Comparison of ENCODE assay signal across 1 cellular context in the genomic region with DNA sequence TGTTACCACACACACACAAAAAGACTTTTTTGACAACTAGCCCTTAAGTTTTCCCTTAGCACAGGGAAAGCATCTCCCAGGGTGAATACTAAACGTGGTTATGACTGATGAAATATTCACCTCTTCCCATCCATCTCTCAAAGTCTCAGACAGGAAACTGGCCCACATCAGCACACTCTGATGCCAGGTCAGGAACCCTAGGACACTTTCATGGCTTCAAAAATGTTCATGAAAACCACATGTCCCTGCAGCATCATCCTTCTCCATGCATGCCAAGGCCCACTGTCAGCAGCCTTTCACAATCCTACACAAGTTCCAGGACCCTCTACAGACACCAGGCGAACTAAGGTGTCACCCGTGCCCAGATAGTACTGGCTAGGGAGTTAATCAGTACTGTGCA.
TF ChIP-seq lines count a peak whose summit lies in the region.

No MANE protein-coding gene starts in this region.

TF ChIP-seq in SK-N-SH treated with all-trans-retinoic acid at 6 μM for 48 hours, 23 proteins besides CTCF, POLR2A, EP300 and RAD21 (continued from another document):
- TF ChIP-seq, protein P1, sequence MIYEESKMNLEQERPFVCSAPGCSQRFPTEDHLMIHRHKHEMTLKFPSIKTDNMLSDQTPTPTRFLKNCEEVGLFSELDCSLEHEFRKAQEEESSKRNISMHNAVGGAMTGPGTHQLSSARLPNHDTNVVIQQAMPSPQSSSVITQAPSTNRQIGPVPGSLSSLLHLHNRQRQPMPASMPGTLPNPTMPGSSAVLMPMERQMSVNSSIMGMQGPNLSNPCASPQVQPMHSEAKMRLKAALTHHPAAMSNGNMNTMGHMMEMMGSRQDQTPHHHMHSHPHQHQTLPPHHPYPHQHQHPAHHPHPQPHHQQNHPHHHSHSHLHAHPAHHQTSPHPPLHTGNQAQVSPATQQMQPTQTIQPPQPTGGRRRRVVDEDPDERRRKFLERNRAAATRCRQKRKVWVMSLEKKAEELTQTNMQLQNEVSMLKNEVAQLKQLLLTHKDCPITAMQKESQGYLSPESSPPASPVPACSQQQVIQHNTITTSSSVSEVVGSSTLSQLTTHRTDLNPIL (CRISPR knock-in tag; IDR thresholded peaks at IDR 0.05; ENCODE audit: low read depth): no peak
- TF ChIP-seq ZNF70 (CRISPR knock-in tag; IDR thresholded peaks at IDR 0.05) (no peak), SNAI2 (CRISPR knock-in tag; IDR thresholded peaks at IDR 0.05) (no peak)
